11 cellular contexts compared by ENCODE assay signal in genomic region chr19:56405062-56405461, GRCh38. TPM values are rescaled to one million over a fixed set of nuclear protein-coding genes. Genes with fewer than 3 reads are reported as not detected.
DNase-seq lines count a peak whose midpoint lies in the region; ATAC-seq, FAIRE-seq and TF ChIP-seq lines count a peak whose summit lies in the region.
"Had no signal": no experiment of that assay in that cellular context is flagged by ENCODE, and none has a peak within 500 bp of the region (broad histone marks: within the 10 kb centered on the region; RNA-seq: fewer than 3 reads in every experiment).

No MANE protein-coding gene starts in this region.

- no peak overlapping the region for H3K27ac ChIP-seq in A673 (ENCODE audit: low read depth, low read length, poor library complexity, severe bottlenecking)

- intact Hi-C loops in A673 (cut with micrococcal nuclease; ENCODE audit: unreplicated experiment) = no loop called here

- peak overlapping the region; percentile 68 for H3K4me3 ChIP-seq in A673 (ENCODE audit: low read depth, low read length, poor library complexity, severe bottlenecking)

- TF ChIP-seq CTCF in A673 (conservative IDR thresholded peaks at IDR 0.05; ENCODE audit: low read depth, low read length) = no peak

- ATAC-seq in memory B cell (ENCODE audit: low read depth) (no peak), GM21381 (IDR thresholded peaks at IDR 0.05; ENCODE audit: unreplicated experiment) (no peak), HG03175 (IDR thresholded peaks at IDR 0.05; ENCODE audit: unreplicated experiment) (no peak)

- no peaks in the 10 kb centered on the region for H3K4me1 ChIP-seq in A673 (ENCODE audit: insufficient read depth, low read length, poor library complexity, severe bottlenecking)
- H3K4me1 ChIP-seq: foreskin keratinocyte had no signal

- BruUV-seq in A673 (replicated peaks; lab: Mats Ljungman, UMichigan) = no TSS peak

- H3K27me3 ChIP-seq in A673 (replicated peaks; ENCODE audit: insufficient read depth, low read depth, low read length, poor library complexity) = no peaks in the 10 kb centered on the region
- H3K27me3 ChIP-seq: foreskin keratinocyte had no signal

- H3K36me3 Mint-ChIP-seq in memory B cell = peaks cover 49% of the 10 kb centered on the region

- CTCF ChIA-PET in A673 (lab: Charles Lee) = no interaction called here

- peak overlapping the region; percentile 98 for H3K27ac Mint-ChIP-seq in memory B cell

- H3K4me3 Mint-ChIP-seq in memory B cell = peak overlapping the region; percentile 81

- no peaks in the 10 kb centered on the region for H3K27me3 Mint-ChIP-seq in memory B cell

- peaks cover 38% of the 10 kb centered on the region for H3K9me3 Mint-ChIP-seq in memory B cell

- peak; percentile 20 for FAIRE-seq in HTR-8/SVneo (lab: Jason Lieb, UNC)

- peaks cover 46% of the 10 kb centered on the region for H3K9me3 ChIP-seq in A673 (ENCODE audit: low read depth, low read length, poor library complexity, severe bottlenecking)

- H3K36me3 ChIP-seq in A673 (ENCODE audit: insufficient read depth, low read length, poor library complexity, severe bottlenecking) = peaks cover 31% of the 10 kb centered on the region

- peaks cover 25% of the 10 kb centered on the region for H3K4me1 Mint-ChIP-seq in memory B cell

- POLR2A ChIA-PET in A673 (lab: Charles Lee; ENCODE audit: low non-redundant PET) = no interaction called here

- DNase-seq in A673 (ENCODE audit: low spot score) (no peak), HTR-8/SVneo (ENCODE audit: insufficient read length, low spot score) (no peak), amniotic epithelial cell (ENCODE audit: low read depth) (peak; percentile 16), memory B cell (ENCODE audit: low spot score in 2 of 2) (no peak), DMS53 treated with DMSO at 0.1 percent for 48 hours (lab: John Stamatoyannopoulos, UW; ENCODE audit: unreplicated experiment) (no peak), ureter (ENCODE audit: low spot score) (no peak)
- DNase-seq: activated CD4-positive, alpha-beta T cell treated with anti-CD3 and anti-CD28 coated beads for 1 hour; foreskin keratinocyte; NCI-H1092 treated with DMSO at 0.1 percent for 48 hours had no signal

RNA-seq across cellular contexts. Expression of gene ZNF583, which starts 0.9 kb away (rescaled TPM):
- total RNA-seq in A673 (2021) = 4.5 and 6.3 TPM in 2 replicates
- 9.7 TPM for total RNA-seq in ureter

RNA-seq across cellular contexts. Expression of gene ZNF582, which starts 11.7 kb away (rescaled TPM):
- total RNA-seq in A673 (2021) = 2.7 and 3.0 TPM in 2 replicates
- total RNA-seq in ureter = 5.6 TPM
